In the genomic region with DNA sequence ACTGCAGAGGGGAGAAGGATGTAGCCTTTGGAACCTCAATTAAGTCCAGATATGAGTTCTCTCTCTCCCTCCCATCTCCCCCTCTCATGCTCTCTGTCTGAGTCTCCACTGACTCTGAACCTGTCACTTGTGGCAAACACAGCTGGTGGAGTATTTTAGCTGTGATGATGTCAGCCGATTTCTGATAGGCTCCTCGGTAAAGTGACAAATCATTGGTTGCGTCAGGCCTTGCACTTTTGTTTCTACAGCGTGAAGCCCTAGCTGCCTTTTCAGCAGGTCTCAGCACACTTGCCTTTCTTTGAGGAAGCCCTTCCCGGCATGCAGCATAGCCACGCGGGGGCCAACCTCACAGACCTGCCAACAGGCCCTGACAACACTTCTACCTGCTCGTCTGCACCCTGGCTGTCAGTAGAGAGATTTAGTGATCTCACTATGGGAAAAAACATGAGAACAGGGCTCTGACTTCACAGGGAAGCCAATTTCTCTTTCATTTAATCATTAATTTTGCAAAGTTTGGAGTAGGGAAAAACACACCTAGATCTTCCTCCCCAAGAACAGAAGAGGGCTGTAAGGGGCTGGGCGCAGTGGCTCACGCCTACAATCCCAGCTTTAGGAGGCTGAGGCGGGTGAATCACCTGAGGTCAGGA, we compare ENCODE assay signal across 8 cellular contexts.
DNase-seq lines count a peak whose midpoint lies in the region; TF ChIP-seq lines count a peak whose summit lies in the region.

No MANE protein-coding gene starts in this region.

- peak; percentile 84 for DNase-seq in GM10248 (ENCODE audit: extremely low spot score)
- peak; percentile 90 for DNase-seq in HCEC 1CT
- peak; percentile 8 for DNase-seq in NCI-H1092 treated with DMSO at 0.1 percent for 48 hours (lab: John Stamatoyannopoulos, UW)
- DNase-seq in activated CD4-positive, CD25-positive, alpha-beta regulatory T cell (lab: John Stamatoyannopoulos, UW) = peak; percentile 31 to 47 (median 45)
- DNase-seq in central memory CD4-positive, alpha-beta T cell = peak; percentile 84
- DNase-seq in mesenteric fat pad (ENCODE audit: low spot score) = peak; percentile 75
- DNase-seq in stimulated activated CD8-positive, alpha-beta memory T cell treated with anti-CD3 and anti-CD28 coated beads, Interleukin-15, amount 100 ng/mL, for 4 hours (ENCODE audit: low read depth in 2 of 2) = peak; percentile 57 to 60
- no peak for DNase-seq in LoVo (ENCODE audit: low spot score)

- POLR2A ChIA-PET in GM10248 (lab: Yijun Ruan, JAX) = interaction anchor here (0.5 to 1.3 kb wide), 3 partner anchors 97 to 440 kb away, joined by 3 to 6 read pairs (median 4); no protein-coding TSS in a partner anchor

- no peak for TF ChIP-seq CTCF in GM10248 (IDR thresholded peaks at IDR 0.05; ENCODE audit: control extremely low read depth, extremely low read depth, low read depth, missing control alignments)

- CTCF ChIA-PET in GM10248 (lab: Yijun Ruan, JAX) = interaction anchor here (0.7 to 3.0 kb wide), 7 partner anchors 10 to 448 kb away, joined by 3 to 32 read pairs (median 8); partner anchors contain the start of gene ATXN1
